In genomic region chr19:18668744-18669523, GRCh38 we compare ENCODE assay signal across 26 cellular contexts. TPM values are rescaled to one million over a fixed set of nuclear protein-coding genes. Genes with fewer than 3 reads are reported as not detected.
"Had no signal": no experiment of that assay in that cellular context is flagged by ENCODE, and none has a peak within 500 bp of the region (broad histone marks: within the 10 kb centered on the region; RNA-seq: fewer than 3 reads in every experiment).

No MANE protein-coding gene starts in this region.

- H3K27ac ChIP-seq: Peyer's patch, VCaP had no signal

- DNase-seq: activated CD4-positive, alpha-beta memory T cell treated with anti-CD3 and anti-CD28 coated beads, Interleukin-2, amount 10 ng/mL, durations not matched to agents 7 days and 5 days; activated CD4-positive, alpha-beta T cell treated with anti-CD3 and anti-CD28 coated beads, Interleukin-2, amount 50 U/mL, for 1 hour; activated CD4-positive, CD25-positive, alpha-beta regulatory T cell; activated gamma-delta T cell; activated naive CD4-positive, alpha-beta T cell treated with anti-CD3 and anti-CD28 coated beads for 36 hours; activated T-cell treated with anti-CD3 and anti-CD28 coated beads for 4 hours; activated T-cell treated with anti-CD3 and anti-CD28 coated beads, Interleukin-2, amount 50 U/mL, for 48 hours; amygdala; cerebellar nuclear complex; Kasumi-1; NCI-H1105 treated with DMSO at 0.1 percent for 48 hours; NCI-H1436 treated with DMSO at 0.1 percent for 48 hours; NCI-H187; NCI-H2081; NCI-H510A treated with DMSO at 0.1 percent for 48 hours; NCI-H69; NK-92 treated with Interleukin-12 subunit alpha and Interleukin-12 subunit beta, amount 100 ng/mL, for 24 hours; OCI-M1; Peyer's patch; SIG-M5; T-cell had no signal

- ATAC-seq: activated T-helper 17 cell treated with anti-CD3 and anti-CD28 coated beads, Interleukin-2, amount 50 U/mL, for 72 hours; T-cell had no signal

- H3K4me3 Mint-ChIP-seq: activated CD4-positive, alpha-beta memory T cell treated with anti-CD3 and anti-CD28 coated beads, Interleukin-2, amount 10 ng/mL, durations not matched to agents 7 days and 5 days; activated naive CD4-positive, alpha-beta T cell treated with anti-CD3 and anti-CD28 coated beads for 36 hours; activated naive CD8-positive, alpha-beta T cell; activated T-helper 17 cell treated with anti-CD3 and anti-CD28 coated beads, Interleukin-2, amount 50 U/mL, for 72 hours; T-cell had no signal

- H3K4me1 ChIP-seq: Peyer's patch had no signal

- H3K27me3 Mint-ChIP-seq: activated CD4-positive, alpha-beta memory T cell treated with anti-CD3 and anti-CD28 coated beads, Interleukin-2, amount 10 ng/mL, durations not matched to agents 7 days and 5 days; activated naive CD8-positive, alpha-beta T cell; activated T-helper 17 cell treated with anti-CD3 and anti-CD28 coated beads, Interleukin-2, amount 50 U/mL, for 72 hours; T-cell had no signal

- H3K27me3 ChIP-seq: Peyer's patch had no signal

- H3K27ac Mint-ChIP-seq: activated CD4-positive, alpha-beta memory T cell treated with anti-CD3 and anti-CD28 coated beads, Interleukin-2, amount 10 ng/mL, durations not matched to agents 7 days and 5 days; activated naive CD4-positive, alpha-beta T cell treated with anti-CD3 and anti-CD28 coated beads for 36 hours; activated naive CD8-positive, alpha-beta T cell; activated T-helper 17 cell treated with anti-CD3 and anti-CD28 coated beads, Interleukin-2, amount 50 U/mL, for 72 hours; T-cell had no signal

- H3K4me1 Mint-ChIP-seq: activated T-helper 17 cell treated with anti-CD3 and anti-CD28 coated beads, Interleukin-2, amount 50 U/mL, for 72 hours had no signal

- H3K4me3 ChIP-seq: Peyer's patch had no signal

- H3K9me3 ChIP-seq: Peyer's patch had no signal

RNA-seq across cellular contexts. Expression of gene TMEM59L, which starts 56.3 kb away (rescaled TPM):
- total RNA-seq: activated CD8-positive, alpha-beta memory T cell treated with anti-CD3 and anti-CD28 coated beads for 36 hours; T-helper 2 cell treated with Interferon-gamma antibody and Interleukin-4, amounts not matched to agents 100 ng/mL and 5 ng/mL, for 36 hours had no signal
